ENCODE assay signal across 8 cellular contexts in genomic region chr15:58957101-58957973, GRCh38. TPM values are rescaled to one million over a fixed set of nuclear protein-coding genes. Genes with fewer than 3 reads are reported as not detected.
DNase-seq lines count a peak whose midpoint lies in the region; ATAC-seq and TF ChIP-seq lines count a peak whose summit lies in the region.

No MANE protein-coding gene starts in this region.

- POLR2A ChIA-PET in CD4-positive, alpha-beta T cell (lab: Charles Lee), result interaction anchor here (0.6 kb wide), 1 partner anchor 141 kb away, joined by 3 read pairs; no protein-coding TSS in a partner anchor

- no peaks in the 10 kb centered on the region for H3K4me1 ChIP-seq in prostate gland (replicated peaks)

- H3K4me3 ChIP-seq in NB4 (ENCODE audit: low read depth, low read length) (no peak overlapping the region), prostate gland (no peak overlapping the region)

- H3K4me1 Mint-ChIP-seq in CD4-positive, alpha-beta T cell (ENCODE audit: low read depth), result peaks cover 5% of the 10 kb centered on the region
- H3K4me1 Mint-ChIP-seq in activated T-helper 2 cell treated with anti-CD3 and anti-CD28 coated beads, Interferon-gamma antibody, Interleukin-2, Interleukin-4, amounts not matched to agents 10 μg/mL and 5 μg/mL and 100 μg/mL, durations not matched to agents 14 hours and 24 hours and 36 hours (ENCODE audit: low read depth), result peaks cover 12% of the 10 kb centered on the region

- intact Hi-C loops in CD4-positive, alpha-beta T cell (cut with DNase I, micrococcal nuclease), result loop anchor here (1.0 to 5.0 kb wide), 2 partner anchors 536 to 730 kb away; no protein-coding TSS in a partner anchor
- intact Hi-C loops in activated T-helper 2 cell treated with anti-CD3 and anti-CD28 coated beads, Interferon-gamma antibody, Interleukin-2, Interleukin-4, amounts not matched to agents 10 μg/mL and 5 μg/mL and 100 μg/mL, durations not matched to agents 14 hours and 24 hours and 36 hours (cut with micrococcal nuclease), result loop anchor here (1.0 to 5.0 kb wide), 3 partner anchors 21 to 572 kb away; no protein-coding TSS in a partner anchor
- intact Hi-C loops in prostate gland (cut with DNase I), result no loop called here

- no peak overlapping the region for H3K27ac Mint-ChIP-seq in CD4-positive, alpha-beta T cell
- no peak overlapping the region for H3K27ac Mint-ChIP-seq in activated T-helper 2 cell treated with anti-CD3 and anti-CD28 coated beads, Interferon-gamma antibody, Interleukin-2, Interleukin-4, amounts not matched to agents 10 μg/mL and 5 μg/mL and 100 μg/mL, durations not matched to agents 14 hours and 24 hours and 36 hours

- no peaks in the 10 kb centered on the region for H3K9me3 ChIP-seq in CD4-positive, alpha-beta T cell (ENCODE audit: control insufficient read depth, low read length)
- H3K9me3 ChIP-seq in prostate gland, result no peaks in the 10 kb centered on the region

- no peaks in the 10 kb centered on the region for H3K36me3 Mint-ChIP-seq in CD4-positive, alpha-beta T cell (ENCODE audit: low read depth)
- H3K36me3 Mint-ChIP-seq in activated T-helper 2 cell treated with anti-CD3 and anti-CD28 coated beads, Interferon-gamma antibody, Interleukin-2, Interleukin-4, amounts not matched to agents 10 μg/mL and 5 μg/mL and 100 μg/mL, durations not matched to agents 14 hours and 24 hours and 36 hours (ENCODE audit: low read depth), result no peaks in the 10 kb centered on the region

- TF ChIP-seq CTCF in CD4-positive, alpha-beta T cell (IDR thresholded peaks at IDR 0.05), result peak; percentile 83
- TF ChIP-seq CTCF in NB4 (IDR thresholded peaks at IDR 0.05; ENCODE audit: low read depth, low read length) (peak; percentile 77), prostate gland (IDR thresholded peaks at IDR 0.05) (peak in 3 of 4 experiments; percentile 60 to 67 (median 61))

- H3K9me3 Mint-ChIP-seq in CD4-positive, alpha-beta T cell, result no peaks in the 10 kb centered on the region
- H3K9me3 Mint-ChIP-seq in activated T-helper 2 cell treated with anti-CD3 and anti-CD28 coated beads, Interferon-gamma antibody, Interleukin-2, Interleukin-4, amounts not matched to agents 10 μg/mL and 5 μg/mL and 100 μg/mL, durations not matched to agents 14 hours and 24 hours and 36 hours, result no peaks in the 10 kb centered on the region

- H3K4me3 Mint-ChIP-seq in CD4-positive, alpha-beta T cell, result no peak overlapping the region
- H3K4me3 Mint-ChIP-seq in activated T-helper 2 cell treated with anti-CD3 and anti-CD28 coated beads, Interferon-gamma antibody, Interleukin-2, Interleukin-4, amounts not matched to agents 10 μg/mL and 5 μg/mL and 100 μg/mL, durations not matched to agents 14 hours and 24 hours and 36 hours (ENCODE audit: low read depth), result no peak overlapping the region

- CTCF ChIA-PET in CD4-positive, alpha-beta T cell (lab: Charles Lee), result interaction anchor here (0.7 to 1.3 kb wide), 5 partner anchors 40 to 571 kb away, joined by 3 read pairs; no protein-coding TSS in a partner anchor

- ATAC-seq in CD4-positive, alpha-beta T cell (ENCODE audit: poor library complexity), result peak; percentile 99
- ATAC-seq in GM21447 (IDR thresholded peaks at IDR 0.05; ENCODE audit: unreplicated experiment), result peak; percentile 58

- TF ChIP-seq POLR2A in NB4 (IDR thresholded peaks at IDR 0.05; ENCODE audit: extremely low read depth, insufficient read length) (no peak), prostate gland (IDR thresholded peaks at IDR 0.05) (no peak)

- H3K27me3 ChIP-seq in CD4-positive, alpha-beta T cell (ENCODE audit: control insufficient read depth, insufficient read depth, low read length), result no peaks in the 10 kb centered on the region
- H3K27me3 ChIP-seq in prostate gland (replicated peaks; ENCODE audit: insufficient read depth), result no peaks in the 10 kb centered on the region

- H3K27me3 Mint-ChIP-seq in CD4-positive, alpha-beta T cell, result no peaks in the 10 kb centered on the region
- peaks cover 6% of the 10 kb centered on the region for H3K27me3 Mint-ChIP-seq in activated T-helper 2 cell treated with anti-CD3 and anti-CD28 coated beads, Interferon-gamma antibody, Interleukin-2, Interleukin-4, amounts not matched to agents 10 μg/mL and 5 μg/mL and 100 μg/mL, durations not matched to agents 14 hours and 24 hours and 36 hours (ENCODE audit: low read depth)

- no peak overlapping the region for H3K27ac ChIP-seq in CD4-positive, alpha-beta T cell (ENCODE audit: low read depth, low read length)
- H3K27ac ChIP-seq in prostate gland, result no peak overlapping the region

- no peaks in the 10 kb centered on the region for H3K36me3 ChIP-seq in prostate gland

- DNase-seq in CD4-positive, alpha-beta T cell, result peak; percentile 10 to 53 (median 37)
- DNase-seq in NB4 (ENCODE audit: low read depth) (peak; percentile 83), SIG-M5 treated with dmso at 0.1 percent for 504 hours (lab: John Stamatoyannopoulos, UW; ENCODE audit: unreplicated experiment) (peak; percentile 72), globus pallidus (ENCODE audit: low spot score) (peak; percentile 56), prostate gland (ENCODE audit: low spot score) (peak; percentile 33), ureter (ENCODE audit: low spot score) (no peak)
- DNase-seq in activated T-helper 2 cell treated with anti-CD3 and anti-CD28 coated beads, Interferon-gamma antibody, Interleukin-2, Interleukin-4, amounts not matched to agents 10 μg/mL and 5 μg/mL and 100 μg/mL, durations not matched to agents 14 hours and 24 hours and 36 hours (ENCODE audit: low spot score), result peak; percentile 50

- WGBS in prostate gland, result 38% methylated on average over 8 of the region's 8 CpGs

RNA-seq across cellular contexts. Expression of gene SLTM, which starts 23.9 kb away (rescaled TPM):
- total RNA-seq in CD4-positive, alpha-beta T cell, result 100 to 1,000 TPM; 183 to 189 TPM
- total RNA-seq in activated T-helper 2 cell treated with anti-CD3 and anti-CD28 coated beads, Interferon-gamma antibody, Interleukin-2, Interleukin-4, amounts not matched to agents 10 μg/mL and 5 μg/mL and 100 μg/mL, durations not matched to agents 14 hours and 24 hours and 36 hours, result 108 and 120 TPM in 2 replicates
- total RNA-seq in prostate gland, result 10 to 100 TPM; 65.8 to 73.3 TPM
- total RNA-seq in ureter, result 159 TPM

RNA-seq across cellular contexts. Expression of gene RNF111, which starts 30.1 kb away (rescaled TPM):
- 10 to 100 TPM; 35.4 to 37.1 TPM for total RNA-seq in CD4-positive, alpha-beta T cell
- 36.4 and 36.9 TPM in 2 replicates for total RNA-seq in activated T-helper 2 cell treated with anti-CD3 and anti-CD28 coated beads, Interferon-gamma antibody, Interleukin-2, Interleukin-4, amounts not matched to agents 10 μg/mL and 5 μg/mL and 100 μg/mL, durations not matched to agents 14 hours and 24 hours and 36 hours
- 10 to 100 TPM; 15.4 to 22.5 TPM for total RNA-seq in prostate gland
- 56.9 TPM for total RNA-seq in ureter
